Comparison of ENCODE assay signal across 32 cellular contexts in genomic region chr12:62769076-62769619, GRCh38.
"Had no signal": no experiment of that assay in that cellular context is flagged by ENCODE, and none has a peak within 500 bp of the region (broad histone marks: within the 10 kb centered on the region; RNA-seq: fewer than 3 reads in every experiment).

No MANE protein-coding gene starts in this region.

- H3K27ac Mint-ChIP-seq: activated CD8-positive, alpha-beta T cell treated with anti-CD3 and anti-CD28 coated beads for 36 hours; activated naive CD4-positive, alpha-beta T cell treated with anti-CD3 and anti-CD28 coated beads for 36 hours; activated naive CD4-positive, alpha-beta T cell treated with anti-CD3 and anti-CD28 coated beads, Interleukin-2, amount 50 U/mL, for 24 hours; activated naive CD8-positive, alpha-beta T cell treated with anti-CD3 and anti-CD28 coated beads for 36 hours; activated naive CD8-positive, alpha-beta T cell treated with anti-CD3 and anti-CD28 coated beads, Interleukin-2, amount 50 U/mL, for 24 hours; activated T-helper 17 cell treated with anti-CD3 and anti-CD28 coated beads, Interleukin-2, amount 50 U/mL, for 72 hours; T-helper 17 cell; T-helper 2 cell treated with Interferon-gamma antibody and Interleukin-4, amounts not matched to agents 5 μg/mL and 100 μg/mL, for 36 hours had no signal

- FAIRE-seq: frontal cortex had no signal

- ATAC-seq: activated CD8-positive, alpha-beta T cell treated with anti-CD3 and anti-CD28 coated beads for 36 hours; activated naive CD8-positive, alpha-beta T cell treated with anti-CD3 and anti-CD28 coated beads, Interleukin-2, amount 50 U/mL, for 24 hours; activated T-cell treated with anti-CD3 and anti-CD28 coated beads, Interleukin-2, amount 50 U/mL, for 4 hours; activated T-helper 17 cell treated with anti-CD3 and anti-CD28 coated beads, Interleukin-2, amount 50 U/mL, for 72 hours; esophagus mucosa; T-helper 17 cell had no signal

- H3K4me1 ChIP-seq: adrenal gland, breast epithelium, colonic mucosa had no signal

- H3K36me3 Mint-ChIP-seq: activated naive CD4-positive, alpha-beta T cell treated with anti-CD3 and anti-CD28 coated beads, Interleukin-2, amount 50 U/mL, for 24 hours; activated naive CD8-positive, alpha-beta T cell treated with anti-CD3 and anti-CD28 coated beads for 36 hours; brain had no signal

- H3K4me3 ChIP-seq: adrenal gland, breast epithelium, cardiac muscle cell, colonic mucosa had no signal

- DNase-seq: activated CD4-positive, alpha-beta T cell treated with anti-CD3 and anti-CD28 coated beads for 1 hour; activated CD4-positive, alpha-beta T cell treated with anti-CD3 and anti-CD28 coated beads for 48 hours; activated CD4-positive, alpha-beta T cell treated with anti-CD3 and anti-CD28 coated beads, Interleukin-2, amount 50 U/mL, for 1 hour; activated CD4-positive, alpha-beta T cell treated with anti-CD3 and anti-CD28 coated beads, Interleukin-2, amount 50 U/mL, for 48 hours; activated CD8-positive, alpha-beta memory T cell treated with anti-CD3 and anti-CD28 coated beads for 24 hours; activated CD8-positive, alpha-beta T cell treated with anti-CD3 and anti-CD28 coated beads for 36 hours; activated effector memory CD4-positive, alpha-beta T cell treated with Interleukin-2 at 50 U/mL for 16 hours; activated gamma-delta T cell treated with Interleukin-2 at 50 U/mL for 16 hours; activated naive CD4-positive, alpha-beta T cell treated with anti-CD3 and anti-CD28 coated beads for 36 hours; activated naive CD8-positive, alpha-beta T cell treated with anti-CD3 and anti-CD28 coated beads for 36 hours; activated naive CD8-positive, alpha-beta T cell treated with anti-CD3 and anti-CD28 coated beads, Interleukin-2, amount 50 U/mL, for 24 hours; activated T-cell treated with anti-CD3 and anti-CD28 coated beads, Interleukin-2, amount 50 U/mL, for 4 hours; adrenal gland; amygdala; aorta; central memory CD4-positive, alpha-beta T cell; cerebellar nuclear complex; colonic mucosa; effector CD8-positive, alpha-beta T cell; foreskin fibroblast; head of caudate nucleus; T-helper 1 cell; T-helper 17 cell; T1000 had no signal

- H3K4me3 Mint-ChIP-seq: activated CD8-positive, alpha-beta T cell treated with anti-CD3 and anti-CD28 coated beads for 36 hours; activated naive CD4-positive, alpha-beta T cell treated with anti-CD3 and anti-CD28 coated beads for 36 hours; activated naive CD4-positive, alpha-beta T cell treated with anti-CD3 and anti-CD28 coated beads, Interleukin-2, amount 50 U/mL, for 24 hours; activated naive CD8-positive, alpha-beta T cell treated with anti-CD3 and anti-CD28 coated beads for 36 hours; activated naive CD8-positive, alpha-beta T cell treated with anti-CD3 and anti-CD28 coated beads, Interleukin-2, amount 50 U/mL, for 24 hours; activated T-cell treated with anti-CD3 and anti-CD28 coated beads, Interleukin-2, amount 50 U/mL, for 4 hours; activated T-helper 17 cell treated with anti-CD3 and anti-CD28 coated beads, Interleukin-2, amount 50 U/mL, for 72 hours; brain; T-helper 17 cell; T-helper 2 cell treated with Interferon-gamma antibody and Interleukin-4, amounts not matched to agents 5 μg/mL and 100 μg/mL, for 36 hours had no signal

- H3K4me1 Mint-ChIP-seq: activated naive CD4-positive, alpha-beta T cell treated with anti-CD3 and anti-CD28 coated beads, Interleukin-2, amount 50 U/mL, for 24 hours; T-helper 17 cell had no signal

- H3K9me3 Mint-ChIP-seq: activated CD8-positive, alpha-beta T cell treated with anti-CD3 and anti-CD28 coated beads for 36 hours; activated naive CD4-positive, alpha-beta T cell treated with anti-CD3 and anti-CD28 coated beads for 36 hours; activated naive CD4-positive, alpha-beta T cell treated with anti-CD3 and anti-CD28 coated beads, Interleukin-2, amount 50 U/mL, for 24 hours; activated naive CD8-positive, alpha-beta T cell treated with anti-CD3 and anti-CD28 coated beads for 36 hours; activated naive CD8-positive, alpha-beta T cell treated with anti-CD3 and anti-CD28 coated beads, Interleukin-2, amount 50 U/mL, for 24 hours; activated T-cell treated with anti-CD3 and anti-CD28 coated beads, Interleukin-2, amount 50 U/mL, for 4 hours; activated T-helper 17 cell treated with anti-CD3 and anti-CD28 coated beads, Interleukin-2, amount 50 U/mL, for 72 hours; brain; T-helper 2 cell treated with Interferon-gamma antibody and Interleukin-4, amounts not matched to agents 5 μg/mL and 100 μg/mL, for 36 hours had no signal

- H3K36me3 ChIP-seq: adrenal gland, breast epithelium, cardiac muscle cell, colonic mucosa had no signal

- H3K27me3 Mint-ChIP-seq: activated CD8-positive, alpha-beta T cell treated with anti-CD3 and anti-CD28 coated beads for 36 hours; activated naive CD4-positive, alpha-beta T cell treated with anti-CD3 and anti-CD28 coated beads, Interleukin-2, amount 50 U/mL, for 24 hours; activated naive CD8-positive, alpha-beta T cell treated with anti-CD3 and anti-CD28 coated beads for 36 hours; brain had no signal

- H3K9me3 ChIP-seq: adrenal gland, breast epithelium, colonic mucosa had no signal

- H3K27ac ChIP-seq: adrenal gland, breast epithelium, cardiac muscle cell, colonic mucosa had no signal

- H3K27me3 ChIP-seq: adrenal gland, breast epithelium, cardiac muscle cell, colonic mucosa had no signal
